ENCODE assay signal across 11 cellular contexts in the genomic region with DNA sequence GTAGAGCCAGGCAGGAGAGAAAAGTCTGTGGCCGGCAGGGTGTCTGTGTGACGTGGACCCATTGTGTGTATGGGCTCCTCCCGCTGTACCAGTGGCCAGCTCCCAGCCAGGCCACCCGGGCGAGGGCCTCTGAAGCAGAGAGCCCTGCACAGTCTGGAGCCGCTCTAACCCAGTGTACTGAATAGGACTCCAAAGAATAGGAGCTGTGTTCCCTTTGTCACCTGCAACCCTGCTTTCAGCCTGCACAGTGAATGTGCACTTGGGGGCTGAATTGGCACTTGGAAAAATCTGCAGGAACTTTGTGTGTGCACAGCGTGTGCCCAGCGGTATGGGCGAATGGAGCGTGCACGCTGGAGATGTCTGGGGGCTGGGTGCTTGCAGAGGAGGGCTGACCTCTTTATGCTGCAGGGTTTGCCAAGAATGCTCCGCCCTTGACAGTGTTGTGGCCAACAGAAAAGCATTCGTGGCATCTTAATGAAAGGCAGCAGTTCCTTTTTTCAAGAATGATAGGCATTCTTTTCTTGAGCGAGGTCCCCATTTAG.
DNase-seq lines count a peak whose midpoint lies in the region; ATAC-seq and TF ChIP-seq lines count a peak whose summit lies in the region.
"Had no signal": no experiment of that assay in that cellular context is flagged by ENCODE, and none has a peak within 500 bp of the region (broad histone marks: within the 10 kb centered on the region; RNA-seq: fewer than 3 reads in every experiment).

No MANE protein-coding gene starts in this region.

- H3K4me1 ChIP-seq in ectodermal cell (ENCODE audit: control insufficient read depth, insufficient read depth, low read length) = peaks cover 14% of the 10 kb centered on the region
- H3K4me1 ChIP-seq in testis = peaks cover 13% of the 10 kb centered on the region
- H3K4me1 ChIP-seq in uterus = peaks cover 0 to 7% of the 10 kb centered on the region in 2 donors
- peaks cover 50% of the 10 kb centered on the region for H3K4me1 ChIP-seq in vagina

- no peak for ATAC-seq in HG03196 (IDR thresholded peaks at IDR 0.05; ENCODE audit: unreplicated experiment)
- ATAC-seq: K562; natural killer cell treated with Interleukin-12 subunit alpha and Interleukin-12 subunit beta and Interleukin-15 and Interleukin-18, amount 100 ng/mL, for 72 hours had no signal

- TF ChIP-seq POLR2A in testis (IDR thresholded peaks at IDR 0.05) (no peak), uterus (IDR thresholded peaks at IDR 0.05) (no peak), vagina (IDR thresholded peaks at IDR 0.05) (no peak)

- 46 to 56% methylated on average over 14 of the region's 14 CpGs for WGBS in ectodermal cell, 2 experiments
- WGBS in testis, 2 donors = 55 to 64% methylated on average over 11 to 14 of the region's 14 CpGs

- TF ChIP-seq CTCF in testis (IDR thresholded peaks at IDR 0.05) = no peak
- TF ChIP-seq CTCF in uterus (IDR thresholded peaks at IDR 0.05) = no peak
- TF ChIP-seq CTCF in vagina (IDR thresholded peaks at IDR 0.05) = no peak

- DNase-seq in NCI-H2081 (lab: John Stamatoyannopoulos, UW) (peak; percentile 55 to 66), NCI-H2081 treated with DMSO at 0.1 percent for 48 hours (lab: John Stamatoyannopoulos, UW) (no peak), midbrain (lab: John Stamatoyannopoulos, UW) (peak; percentile 85), testis (peak; percentile 68), uterus (no peak), vagina (ENCODE audit: extremely low spot score in 2 of 2) (no peak)

- no peaks in the 10 kb centered on the region for H3K27me3 ChIP-seq in ectodermal cell (ENCODE audit: control insufficient read depth, insufficient read depth, low read length, poor library complexity, severe bottlenecking)
- H3K27me3 ChIP-seq in testis = no peaks in the 10 kb centered on the region
- H3K27me3 ChIP-seq in uterus = no peaks in the 10 kb centered on the region
- H3K27me3 ChIP-seq in vagina = no peaks in the 10 kb centered on the region

- intact Hi-C loops in testis (cut with DNase I; ENCODE audit: low total_unique reads) (no loop called here), uterus (cut with DNase I; ENCODE audit: low total_unique reads) (no loop called here), vagina (cut with DNase I) (no loop called here)

- no peaks in the 10 kb centered on the region for H3K36me3 ChIP-seq in ectodermal cell (ENCODE audit: control insufficient read depth, insufficient read depth, low read length)
- no peaks in the 10 kb centered on the region for H3K36me3 ChIP-seq in testis (ENCODE audit: low read depth, missing control alignments)
- H3K36me3 ChIP-seq in uterus = no peaks in the 10 kb centered on the region
- H3K36me3 ChIP-seq in vagina = no peaks in the 10 kb centered on the region

- H3K9me3 ChIP-seq in ectodermal cell (ENCODE audit: control insufficient read depth, low read length) = no peaks in the 10 kb centered on the region
- no peaks in the 10 kb centered on the region for H3K9me3 ChIP-seq in testis
- H3K9me3 ChIP-seq in uterus = no peaks in the 10 kb centered on the region
- H3K9me3 ChIP-seq in vagina = no peaks in the 10 kb centered on the region

- H3K4me3 ChIP-seq in ectodermal cell (ENCODE audit: insufficient read depth, low read depth, low read length) (no peak overlapping the region), testis (no peak overlapping the region), uterus (no peak overlapping the region), vagina (no peak overlapping the region)
- H3K4me3 ChIP-seq: K562 had no signal

- H3K27ac ChIP-seq in ectodermal cell (ENCODE audit: insufficient read depth, low read depth, low read length, poor library complexity, severe bottlenecking) (peak overlapping the region; percentile 11), testis (peak overlapping the region; percentile 17 to 72), uterus (no peak overlapping the region), vagina (no peak overlapping the region)
- H3K27ac ChIP-seq: 22Rv1 had no signal

Comparison
In these comparisons a context has a peak if more than half of its experiments do, and no peak if none do; other contexts are left out.
1. DNase-seq: peak in NCI-H2081 (2 of 2), midbrain (single experiment) and testis (single experiment); none in NCI-H2081 treated with DMSO at 0.1 percent for 48 hours (single experiment), uterus (0 of 2) and vagina (0 of 2).
2. H3K27ac ChIP-seq: peak in ectodermal cell (single experiment) and testis (2 of 2); none in uterus (0 of 2) and vagina (single experiment).